19 cellular contexts compared by ENCODE assay signal in the genomic region with DNA sequence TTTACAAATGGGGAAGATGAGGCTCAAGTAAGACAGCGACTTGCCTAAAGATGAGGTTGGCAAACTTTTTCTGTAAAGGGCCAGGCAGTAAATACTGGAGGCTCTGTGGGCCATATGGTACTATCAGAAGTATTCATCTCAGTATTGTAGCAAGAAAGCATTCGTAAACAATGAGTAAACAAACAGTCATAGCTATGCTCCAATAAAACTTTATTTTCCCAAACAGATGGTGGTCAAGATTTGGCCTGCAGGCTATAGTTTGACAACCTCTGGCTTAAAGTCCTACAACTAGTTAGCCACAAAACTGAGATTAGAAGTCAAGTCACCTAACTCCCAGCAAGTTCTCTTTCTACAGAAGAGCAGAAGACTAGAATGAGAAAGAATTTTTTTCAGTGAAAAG.
DNase-seq lines count a peak whose midpoint lies in the region; FAIRE-seq and TF ChIP-seq lines count a peak whose summit lies in the region.
"Had no signal": no experiment of that assay in that cellular context is flagged by ENCODE, and none has a peak within 500 bp of the region (broad histone marks: within the 10 kb centered on the region; RNA-seq: fewer than 3 reads in every experiment).

No MANE protein-coding gene starts in this region.

- H3K4me2 ChIP-seq in astrocyte (ENCODE audit: low read length), result no peak overlapping the region
- peak overlapping the region; percentile 27 for H3K4me2 ChIP-seq in smooth muscle cell
- H3K4me2 ChIP-seq: GM23338 had no signal

- H3K9ac ChIP-seq in astrocyte (ENCODE audit: low read length), result no peak overlapping the region
- no peak overlapping the region for H3K9ac ChIP-seq in smooth muscle cell (ENCODE audit: low read depth)

- peak; percentile 9 for FAIRE-seq in astrocyte (lab: Jason Lieb, UNC)
- FAIRE-seq: A204.1, D721Med, GM12891, K562 had no signal

- H3K36me3 Mint-ChIP-seq in HFFc6 (ENCODE audit: low read depth) (no peaks in the 10 kb centered on the region), astrocyte (ENCODE audit: low read depth, unreplicated experiment) (peaks cover 1% of the 10 kb centered on the region)
- H3K36me3 Mint-ChIP-seq: CD14-positive monocyte; CD8-positive, alpha-beta T cell had no signal

- H3K27me3 ChIP-seq in astrocyte (ENCODE audit: insufficient read depth, low read length), result no peaks in the 10 kb centered on the region
- no peaks in the 10 kb centered on the region for H3K27me3 ChIP-seq in smooth muscle cell (ENCODE audit: low read depth)
- no peaks in the 10 kb centered on the region for H3K27me3 ChIP-seq in brain microvascular endothelial cell (replicated peaks)

- H3K4me1 Mint-ChIP-seq in HFFc6 (ENCODE audit: low read depth), result peaks cover 14% of the 10 kb centered on the region
- peaks cover 9% of the 10 kb centered on the region for H3K4me1 Mint-ChIP-seq in astrocyte (ENCODE audit: low read depth, unreplicated experiment)
- H3K4me1 Mint-ChIP-seq: CD14-positive monocyte had no signal

- H3F3A ChIP-seq in smooth muscle cell (ENCODE audit: low read depth), result peaks cover 48% of the 10 kb centered on the region

- H3K9me3 ChIP-seq in astrocyte (ENCODE audit: insufficient read depth, low read depth, low read length) (no peaks in the 10 kb centered on the region), smooth muscle cell (replicated peaks; ENCODE audit: low read depth) (no peaks in the 10 kb centered on the region)

- no peak overlapping the region for H3K27ac Mint-ChIP-seq in HFFc6
- H3K27ac Mint-ChIP-seq in astrocyte (ENCODE audit: unreplicated experiment), result no peak overlapping the region
- H3K27ac Mint-ChIP-seq: CD14-positive monocyte; CD8-positive, alpha-beta T cell; GM23338 had no signal

- peak; percentile 28 for DNase-seq in EL
- peak; percentile 27 for DNase-seq in HFFc6
- no peak for DNase-seq in astrocyte (ENCODE audit: low read depth)
- DNase-seq in smooth muscle cell (lab: John Stamatoyannopoulos, UW; ENCODE audit: unreplicated experiment), result no peak
- no peak for DNase-seq in brain microvascular endothelial cell
- no peak for DNase-seq in NCI-H345 (lab: John Stamatoyannopoulos, UW)
- no peak for DNase-seq in activated CD4-positive, alpha-beta T cell treated with anti-CD3 and anti-CD28 coated beads, Interleukin-2, amount 50 U/mL, for 48 hours
- DNase-seq: CD8-positive, alpha-beta T cell; COR-L47; DMS153; DMS79 treated with DMSO at 0.1 percent for 48 hours; H7 had no signal

- no peaks in the 10 kb centered on the region for H3K79me2 ChIP-seq in astrocyte (ENCODE audit: insufficient read depth, low read length)
- peaks cover 86% of the 10 kb centered on the region for H3K79me2 ChIP-seq in smooth muscle cell (ENCODE audit: low read depth)

- no peaks in the 10 kb centered on the region for H3K4me1 ChIP-seq in astrocyte (ENCODE audit: insufficient read depth, low read length)
- H3K4me1 ChIP-seq in smooth muscle cell (ENCODE audit: low read depth), result peaks cover 4% of the 10 kb centered on the region

- H4K20me1 ChIP-seq in astrocyte (ENCODE audit: insufficient read depth, low read length) (no peaks in the 10 kb centered on the region), smooth muscle cell (ENCODE audit: low read depth) (peaks cover 95% of the 10 kb centered on the region)

- in situ Hi-C loops in brain microvascular endothelial cell (cut with HindIII; ENCODE audit: low pct_ligation_motif_present, low sequenced_read_pairs), result no loop called here

- H3K36me3 ChIP-seq in astrocyte (ENCODE audit: insufficient read depth, low read length) (no peaks in the 10 kb centered on the region), smooth muscle cell (ENCODE audit: low read depth) (peaks cover 8% of the 10 kb centered on the region), brain microvascular endothelial cell (replicated peaks) (no peaks in the 10 kb centered on the region)

- TF ChIP-seq CTCF in HFFc6 (IDR thresholded peaks at IDR 0.05) (no peak), astrocyte (IDR thresholded peaks at IDR 0.05; ENCODE audit: insufficient read depth, low read depth, low read length) (no peak), smooth muscle cell (IDR thresholded peaks at IDR 0.05; ENCODE audit: borderline replicate concordance, insufficient read depth, poor library complexity, severe bottlenecking) (no peak), brain microvascular endothelial cell (IDR thresholded peaks at IDR 0.05; ENCODE audit: low read depth, low read length, missing control alignments) (no peak)

- H3K27me3 Mint-ChIP-seq in HFFc6 (ENCODE audit: insufficient read depth), result no peaks in the 10 kb centered on the region
- no peaks in the 10 kb centered on the region for H3K27me3 Mint-ChIP-seq in astrocyte (ENCODE audit: low read depth, unreplicated experiment)

- H2AFZ ChIP-seq in astrocyte (ENCODE audit: low read depth, low read length) (no peak overlapping the region), smooth muscle cell (ENCODE audit: low read depth) (no peak overlapping the region)
- H2AFZ ChIP-seq: GM23338 had no signal

- H3K27ac ChIP-seq in astrocyte (ENCODE audit: low read depth, low read length), result no peak overlapping the region
- peak overlapping the region; percentile 39 for H3K27ac ChIP-seq in smooth muscle cell (ENCODE audit: low read depth)
- no peak overlapping the region for H3K27ac ChIP-seq in brain microvascular endothelial cell
- H3K27ac ChIP-seq: HL-60 had no signal

- H3K9me3 Mint-ChIP-seq in HFFc6, result no peaks in the 10 kb centered on the region
- H3K9me3 Mint-ChIP-seq in astrocyte (ENCODE audit: unreplicated experiment), result no peaks in the 10 kb centered on the region
- H3K9me3 Mint-ChIP-seq: CD8-positive, alpha-beta T cell had no signal

- H3K4me3 Mint-ChIP-seq in HFFc6 (no peak overlapping the region), astrocyte (ENCODE audit: unreplicated experiment) (no peak overlapping the region)
- H3K4me3 Mint-ChIP-seq: CD14-positive monocyte; CD8-positive, alpha-beta T cell; GM23338 had no signal

- no peak overlapping the region for H3K4me3 ChIP-seq in astrocyte (ENCODE audit: insufficient read depth, low read depth, low read length)
- H3K4me3 ChIP-seq in smooth muscle cell, result no peak overlapping the region
- H3K4me3 ChIP-seq in brain microvascular endothelial cell (ENCODE audit: low read depth, low read length), result no peak overlapping the region
- H3K4me3 ChIP-seq: GM23338, K562 had no signal

- 90% methylated on average over 2 of the region's 2 CpGs for WGBS in smooth muscle cell (ENCODE audit: low lambda C conversion rate)

Comparison
In these comparisons a context has a peak if more than half of its experiments do, and no peak if none do; other contexts are left out.
1. DNase-seq: peak in EL (single experiment) and HFFc6 (single experiment); none in astrocyte (single experiment), smooth muscle cell (single experiment), brain microvascular endothelial cell (single experiment), NCI-H345 (single experiment) and activated CD4-positive, alpha-beta T cell treated with anti-CD3 and anti-CD28 coated beads, Interleukin-2, amount 50 U/mL, for 48 hours (0 of 2).